8 cellular contexts compared by ENCODE assay signal in the genomic region with DNA sequence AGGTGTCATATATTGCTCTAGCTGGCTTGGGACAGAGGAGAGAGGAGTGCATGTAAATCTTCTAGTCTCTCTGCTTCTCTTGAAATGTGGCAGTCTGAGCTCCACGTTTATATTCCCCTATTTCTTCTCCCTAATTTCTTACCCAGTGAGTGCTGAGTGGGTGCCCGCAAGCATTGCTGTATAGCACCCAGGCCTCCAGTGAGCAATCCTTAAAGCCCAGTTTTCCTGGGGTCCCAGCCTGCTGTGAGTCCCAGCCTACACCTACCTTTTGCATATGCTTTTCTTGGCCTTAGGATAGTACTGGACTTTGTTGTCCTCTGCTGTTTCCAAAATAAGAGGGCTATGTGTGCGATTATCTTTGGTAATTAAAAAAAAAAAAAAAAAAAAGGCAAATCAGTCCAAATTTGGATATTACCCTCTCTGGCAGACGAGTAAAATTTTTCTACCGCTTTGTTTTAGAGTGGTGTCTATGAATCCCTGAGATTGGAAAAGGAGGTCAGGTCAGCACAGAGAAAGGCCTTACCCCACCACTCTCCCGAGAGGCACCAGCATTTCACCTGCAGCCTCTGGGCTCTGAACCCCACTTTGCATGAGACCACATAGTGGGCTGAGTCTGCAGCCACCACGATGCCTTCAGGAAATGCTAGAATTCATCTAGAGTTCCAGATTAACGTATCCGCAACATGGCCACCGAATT. TPM values are rescaled to one million over a fixed set of nuclear protein-coding genes. Genes with fewer than 3 reads are reported as not detected.
DNase-seq lines count a peak whose midpoint lies in the region; ATAC-seq and TF ChIP-seq lines count a peak whose summit lies in the region.

No MANE protein-coding gene starts in this region.

- peak overlapping the region; percentile 96 for H3K4me3 Mint-ChIP-seq in Caco-2 (ENCODE audit: unreplicated experiment)
- H3K4me3 Mint-ChIP-seq in CD4-positive, alpha-beta memory T cell = no peak overlapping the region
- no peak overlapping the region for H3K4me3 Mint-ChIP-seq in activated T-helper 1 cell treated with anti-CD3 and anti-CD28 coated beads, Interleukin-12 subunit alpha, Interleukin-12 subunit beta, Interleukin-2, Interleukin-4 antibody, amounts not matched to agents 30 ng/mL and 10 ng/mL and 1 ng/mL, durations not matched to agents 14 hours and 24 hours and 36 hours

- TF ChIP-seq CTCF in Caco-2 (IDR thresholded peaks at IDR 0.05; ENCODE audit: insufficient read depth in 1 of 2, low read depth in 1 of 2, low read length in 1 of 2, severe bottlenecking in 1 of 2, unreplicated experiment in 1 of 2) = no peak

- no TSS peak for BruUV-seq in Caco-2 (replicated peaks; lab: Mats Ljungman, UMichigan)

- no peaks in the 10 kb centered on the region for H3K27me3 ChIP-seq in Caco-2 (replicated peaks; ENCODE audit: control insufficient read depth, insufficient read depth, low read length)
- no peaks in the 10 kb centered on the region for H3K27me3 ChIP-seq in mononuclear cell (ENCODE audit: insufficient read depth, low read length)
- no peaks in the 10 kb centered on the region for H3K27me3 ChIP-seq in CD4-positive, alpha-beta memory T cell (ENCODE audit: insufficient read depth, low read length)

- POLR2A ChIA-PET in Caco-2 (lab: Charles Lee) = no interaction called here
- POLR2A ChIA-PET in CD4-positive, alpha-beta memory T cell (lab: Charles Lee; ENCODE audit: partially characterized antibody) = no interaction called here

- no peaks in the 10 kb centered on the region for H3K27me3 Mint-ChIP-seq in Caco-2 (ENCODE audit: insufficient read depth, unreplicated experiment)
- H3K27me3 Mint-ChIP-seq in CD4-positive, alpha-beta memory T cell = peaks cover 2% of the 10 kb centered on the region in 2 donors
- peaks cover 8% of the 10 kb centered on the region for H3K27me3 Mint-ChIP-seq in activated T-helper 1 cell treated with anti-CD3 and anti-CD28 coated beads, Interleukin-12 subunit alpha, Interleukin-12 subunit beta, Interleukin-2, Interleukin-4 antibody, amounts not matched to agents 30 ng/mL and 10 ng/mL and 1 ng/mL, durations not matched to agents 14 hours and 24 hours and 36 hours (ENCODE audit: insufficient read depth)

- peak overlapping the region; percentile 63 for H3K27ac ChIP-seq in caudate nucleus (ENCODE audit: low read depth, low read length)
- no peak overlapping the region for H3K27ac ChIP-seq in CD4-positive, alpha-beta memory T cell (ENCODE audit: low read depth, low read length)

- H3K4me1 Mint-ChIP-seq in Caco-2 (ENCODE audit: low read depth, unreplicated experiment) = peaks cover 61% of the 10 kb centered on the region
- H3K4me1 Mint-ChIP-seq in CD4-positive, alpha-beta memory T cell = no peaks in the 10 kb centered on the region
- no peaks in the 10 kb centered on the region for H3K4me1 Mint-ChIP-seq in activated T-helper 1 cell treated with anti-CD3 and anti-CD28 coated beads, Interleukin-12 subunit alpha, Interleukin-12 subunit beta, Interleukin-2, Interleukin-4 antibody, amounts not matched to agents 30 ng/mL and 10 ng/mL and 1 ng/mL, durations not matched to agents 14 hours and 24 hours and 36 hours (ENCODE audit: low read depth)

- H3K4me3 ChIP-seq in Caco-2 (ENCODE audit: low read depth, low read length) = peak overlapping the region; percentile 60
- H3K4me3 ChIP-seq in mononuclear cell (ENCODE audit: low read length) = peak overlapping the region; percentile 46
- H3K4me3 ChIP-seq in CD4-positive, alpha-beta memory T cell (ENCODE audit: low read length in 2 of 2) = no peak overlapping the region

- no peaks in the 10 kb centered on the region for H3K36me3 ChIP-seq in Caco-2 (ENCODE audit: control insufficient read depth, insufficient read depth, low read length)
- H3K36me3 ChIP-seq in CD4-positive, alpha-beta memory T cell (ENCODE audit: insufficient read depth, low read length) = no peaks in the 10 kb centered on the region

- H3K9me3 Mint-ChIP-seq in Caco-2 (ENCODE audit: unreplicated experiment) = no peaks in the 10 kb centered on the region
- H3K9me3 Mint-ChIP-seq in CD4-positive, alpha-beta memory T cell = peaks cover 0 to 12% (median 4%) of the 10 kb centered on the region in 8 donors
- no peaks in the 10 kb centered on the region for H3K9me3 Mint-ChIP-seq in activated T-helper 1 cell treated with anti-CD3 and anti-CD28 coated beads, Interleukin-12 subunit alpha, Interleukin-12 subunit beta, Interleukin-2, Interleukin-4 antibody, amounts not matched to agents 30 ng/mL and 10 ng/mL and 1 ng/mL, durations not matched to agents 14 hours and 24 hours and 36 hours

- CTCF ChIA-PET in Caco-2 (lab: Charles Lee) = interaction anchor here (0.8 kb wide), 1 partner anchor 12 kb away, joined by 3 read pairs; no protein-coding TSS in a partner anchor
- CTCF ChIA-PET in CD4-positive, alpha-beta memory T cell (lab: Charles Lee; ENCODE audit: partially characterized antibody) = no interaction called here

- ATAC-seq in HG03039 (IDR thresholded peaks at IDR 0.05; ENCODE audit: unreplicated experiment) (peak; percentile 43), GM21381 (IDR thresholded peaks at IDR 0.05; ENCODE audit: unreplicated experiment) (no peak)

- H3K4me1 ChIP-seq in Caco-2 (peaks cover 36% of the 10 kb centered on the region), mononuclear cell (ENCODE audit: insufficient read depth, low read length) (peaks cover 46% of the 10 kb centered on the region)
- no peaks in the 10 kb centered on the region for H3K4me1 ChIP-seq in CD4-positive, alpha-beta memory T cell (ENCODE audit: insufficient read depth, low read length)

- peaks cover 26% of the 10 kb centered on the region for H3K36me3 Mint-ChIP-seq in Caco-2 (ENCODE audit: insufficient read depth, unreplicated experiment)
- no peaks in the 10 kb centered on the region for H3K36me3 Mint-ChIP-seq in CD4-positive, alpha-beta memory T cell
- no peaks in the 10 kb centered on the region for H3K36me3 Mint-ChIP-seq in activated T-helper 1 cell treated with anti-CD3 and anti-CD28 coated beads, Interleukin-12 subunit alpha, Interleukin-12 subunit beta, Interleukin-2, Interleukin-4 antibody, amounts not matched to agents 30 ng/mL and 10 ng/mL and 1 ng/mL, durations not matched to agents 14 hours and 24 hours and 36 hours (ENCODE audit: low read depth)

- peak overlapping the region; percentile 98 for H3K27ac Mint-ChIP-seq in Caco-2 (ENCODE audit: unreplicated experiment)
- H3K27ac Mint-ChIP-seq in CD4-positive, alpha-beta memory T cell = no peak overlapping the region
- no peak overlapping the region for H3K27ac Mint-ChIP-seq in activated T-helper 1 cell treated with anti-CD3 and anti-CD28 coated beads, Interleukin-12 subunit alpha, Interleukin-12 subunit beta, Interleukin-2, Interleukin-4 antibody, amounts not matched to agents 30 ng/mL and 10 ng/mL and 1 ng/mL, durations not matched to agents 14 hours and 24 hours and 36 hours

- DNase-seq in Caco-2 = no peak
- no peak for DNase-seq in caudate nucleus (lab: John Stamatoyannopoulos, UW)
- no peak for DNase-seq in cerebellar nuclear complex (lab: John Stamatoyannopoulos, UW)
- DNase-seq in CD4-positive, alpha-beta memory T cell = no peak
- DNase-seq in activated T-helper 1 cell treated with anti-CD3 and anti-CD28 coated beads, Interleukin-12 subunit alpha, Interleukin-12 subunit beta, Interleukin-2, Interleukin-4 antibody, amounts not matched to agents 30 ng/mL and 10 ng/mL and 1 ng/mL, durations not matched to agents 14 hours and 24 hours and 36 hours (ENCODE audit: low spot score) = no peak

- no peaks in the 10 kb centered on the region; the same call in 1 of the 2 replicates for H3K9me3 ChIP-seq in Caco-2
- no peaks in the 10 kb centered on the region for H3K9me3 ChIP-seq in mononuclear cell (ENCODE audit: low read depth, low read length)
- no peaks in the 10 kb centered on the region for H3K9me3 ChIP-seq in CD4-positive, alpha-beta memory T cell (ENCODE audit: control insufficient read depth in 1 of 2, low read length in 2 of 2)

- intact Hi-C loops in Caco-2 (cut with micrococcal nuclease; ENCODE audit: unreplicated experiment) = loop anchor here (5.0 to 10.0 kb wide), 4 partner anchors 56 to 434 kb away; partner anchors contain the start of gene DERA
- intact Hi-C loops in CD4-positive, alpha-beta memory T cell (cut with micrococcal nuclease) = no loop called here
- intact Hi-C loops in activated T-helper 1 cell treated with anti-CD3 and anti-CD28 coated beads, Interleukin-12 subunit alpha, Interleukin-12 subunit beta, Interleukin-2, Interleukin-4 antibody, amounts not matched to agents 30 ng/mL and 10 ng/mL and 1 ng/mL, durations not matched to agents 14 hours and 24 hours and 36 hours (cut with micrococcal nuclease) = no loop called here

RNA-seq across cellular contexts. Expression of gene MGST1, which starts 1.1 kb away (rescaled TPM):
- total RNA-seq in Caco-2 (2022) (105 and 122 TPM in 2 replicates), mononuclear cell (15.6 TPM)
- total RNA-seq in CD4-positive, alpha-beta memory T cell = 1 to 10 TPM; 1.2 to 2.3 TPM
- polyA plus RNA-seq in CD4-positive, alpha-beta memory T cell = not detected
- total RNA-seq in activated T-helper 1 cell treated with anti-CD3 and anti-CD28 coated beads, Interleukin-12 subunit alpha, Interleukin-12 subunit beta, Interleukin-2, Interleukin-4 antibody, amounts not matched to agents 30 ng/mL and 10 ng/mL and 1 ng/mL, durations not matched to agents 14 hours and 24 hours and 36 hours = 0.73 and 1.0 TPM in 2 replicates

Comparison
In these comparisons a context has a peak if more than half of its experiments do, and no peak if none do; other contexts are left out.
1. H3K4me3 ChIP-seq: peak in Caco-2 (single experiment) and mononuclear cell (single experiment); none in CD4-positive, alpha-beta memory T cell (0 of 2).